ENCODE assay signal across 8 cellular contexts in the genomic region with DNA sequence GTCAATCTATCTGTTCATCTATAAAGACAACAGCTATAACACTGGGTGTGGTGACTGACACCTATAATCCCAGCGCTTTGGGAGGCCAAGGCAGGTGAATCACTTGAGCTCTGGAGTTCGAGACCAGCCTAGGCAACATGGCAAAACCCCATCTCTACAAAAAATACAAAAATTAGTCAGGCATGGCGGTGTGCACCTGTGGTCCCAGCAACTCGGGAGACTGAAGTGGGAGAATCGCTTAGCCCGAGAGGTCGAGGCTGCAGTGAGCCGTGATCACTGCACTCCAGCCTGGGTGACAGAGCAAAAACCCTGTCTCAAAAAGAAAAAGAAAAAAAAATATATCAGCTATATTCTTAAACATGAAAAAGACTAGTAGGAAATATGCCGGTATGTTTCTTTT. TPM values are rescaled to one million over a fixed set of nuclear protein-coding genes. Genes with fewer than 3 reads are reported as not detected.
DNase-seq lines count a peak whose midpoint lies in the region; ATAC-seq and TF ChIP-seq lines count a peak whose summit lies in the region.
"Not testable (repeated sequence)": the region's sequence is repeated elsewhere in the genome, so short reads cannot be mapped to it uniquely, and the experiment has no call there.

No MANE protein-coding gene starts in this region.

- H3K9me2 ChIP-seq in OCI-LY7 (ENCODE audit: insufficient read depth, low read length) = not testable (repeated sequence)

- H3K27me3 Mint-ChIP-seq in CD8-positive, alpha-beta memory T cell; activated CD8-positive, alpha-beta T cell treated with anti-CD3 and anti-CD28 coated beads for 36 hours; MCF 10A (ENCODE audit: insufficient read depth, unreplicated experiment): not testable (repeated sequence)

- H3K9me3 ChIP-seq in CD8-positive, alpha-beta memory T cell (ENCODE audit: low read length); OCI-LY7 (ENCODE audit: low read length); mucosa of rectum (ENCODE audit: control insufficient read depth in 2 of 2, low read length in 2 of 2); sigmoid colon; tibial nerve: not testable (repeated sequence)

- H3K4me1 Mint-ChIP-seq in CD8-positive, alpha-beta memory T cell = peaks cover 87 to 96% (median 96%) of the 10 kb centered on the region in 3 donors
- H3K4me1 Mint-ChIP-seq in activated CD8-positive, alpha-beta T cell treated with anti-CD3 and anti-CD28 coated beads for 36 hours (ENCODE audit: low read depth) = peaks cover 92% of the 10 kb centered on the region
- peaks cover 69% of the 10 kb centered on the region for H3K4me1 Mint-ChIP-seq in MCF 10A (ENCODE audit: insufficient read depth, unreplicated experiment)

- H2AFZ ChIP-seq in OCI-LY7 (ENCODE audit: low read length) = not testable (repeated sequence)

- intact Hi-C loops in OCI-LY7 (cut with micrococcal nuclease; ENCODE audit: unreplicated experiment); MCF 10A (cut with micrococcal nuclease): not testable (repeated sequence)
- intact Hi-C loops in activated CD8-positive, alpha-beta T cell treated with anti-CD3 and anti-CD28 coated beads for 36 hours (cut with micrococcal nuclease) = loop anchor here (10.0 kb wide), 1 partner anchor 46 kb away; no protein-coding TSS in a partner anchor
- intact Hi-C loops in sigmoid colon (cut with DNase I) = loop anchor here (10.0 kb wide), 1 partner anchor 586 kb away; a partner anchor contains a TSS

- H3K4me3 Mint-ChIP-seq in CD8-positive, alpha-beta memory T cell = peak overlapping the region; percentile 63 to 99 (median 90)
- H3K4me3 Mint-ChIP-seq in activated CD8-positive, alpha-beta T cell treated with anti-CD3 and anti-CD28 coated beads for 36 hours = peak overlapping the region; percentile 54
- H3K4me3 Mint-ChIP-seq in MCF 10A (ENCODE audit: unreplicated experiment) = peak overlapping the region; percentile 96

- H3K79me2 ChIP-seq in OCI-LY7 (ENCODE audit: insufficient read depth, low read depth, low read length) = peaks cover 98% of the 10 kb centered on the region

- H3K27me3 ChIP-seq in CD8-positive, alpha-beta memory T cell (ENCODE audit: insufficient read depth, low read length, poor library complexity, severe bottlenecking); mucosa of rectum (ENCODE audit: control insufficient read depth in 2 of 2, insufficient read depth in 2 of 2, low read length in 2 of 2); sigmoid colon; tibial nerve: not testable (repeated sequence)

- peak overlapping the region; percentile 91 to 99 (median 98) for H3K27ac Mint-ChIP-seq in CD8-positive, alpha-beta memory T cell
- H3K27ac Mint-ChIP-seq in activated CD8-positive, alpha-beta T cell treated with anti-CD3 and anti-CD28 coated beads for 36 hours = peak overlapping the region; percentile 90
- peak overlapping the region; percentile 89 for H3K27ac Mint-ChIP-seq in MCF 10A (ENCODE audit: low read depth, unreplicated experiment)

- H3K4me1 ChIP-seq in CD8-positive, alpha-beta memory T cell (ENCODE audit: insufficient read depth, low read length) = peaks cover 90% of the 10 kb centered on the region
- H3K4me1 ChIP-seq in OCI-LY7 (ENCODE audit: insufficient read depth, low read length, poor library complexity, severe bottlenecking) (peaks cover 87% of the 10 kb centered on the region), mucosa of rectum (ENCODE audit: control insufficient read depth in 2 of 2, insufficient read depth in 2 of 2, low read length in 2 of 2) (peaks cover 75 to 76% of the 10 kb centered on the region in 2 donors), sigmoid colon (peaks cover 0 to 98% (median 84%) of the 10 kb centered on the region in 4 donors), tibial nerve (peaks cover 6 to 98% (median 79%) of the 10 kb centered on the region in 4 donors)

- ATAC-seq in activated CD8-positive, alpha-beta T cell treated with anti-CD3 and anti-CD28 coated beads for 36 hours = not testable (repeated sequence)

- CTCF ChIA-PET in CD8-positive, alpha-beta memory T cell (lab: Charles Lee) = interaction anchor here (0.8 to 3.7 kb wide), 6 partner anchors 9 to 130 kb away, joined by 3 to 21 read pairs (median 4); a partner anchor contains a TSS
- CTCF ChIA-PET in OCI-LY7 (lab: Charles Lee; ENCODE audit: unreplicated experiment) = interaction anchor here (0.7 kb wide), 1 partner anchor 41 kb away, joined by 3 read pairs; no protein-coding TSS in a partner anchor
- CTCF ChIA-PET in activated CD8-positive, alpha-beta T cell treated with anti-CD3 and anti-CD28 coated beads for 36 hours (lab: Charles Lee) = interaction anchor here (0.6 to 2.0 kb wide), 5 partner anchors 9 to 80 kb away, joined by 3 to 8 read pairs (median 3); no protein-coding TSS in a partner anchor
- CTCF ChIA-PET in MCF 10A (lab: Yijun Ruan, JAX) = interaction anchor here (0.6 to 2.2 kb wide), 9 partner anchors 9 to 234 kb away, joined by 3 to 10 read pairs (median 4); no protein-coding TSS in a partner anchor

- TF ChIP-seq CTCF in OCI-LY7 (conservative IDR thresholded peaks at IDR 0.05; ENCODE audit: low read length); activated CD8-positive, alpha-beta T cell treated with anti-CD3 and anti-CD28 coated beads for 36 hours (IDR thresholded peaks at IDR 0.05); MCF 10A (IDR thresholded peaks at IDR 0.05; ENCODE audit: unreplicated experiment); fibroblast of villous mesenchyme (IDR thresholded peaks at IDR 0.05; ENCODE audit: insufficient read depth, low read depth, low read length); sigmoid colon (IDR thresholded peaks at IDR 0.05); tibial nerve (IDR thresholded peaks at IDR 0.05): not testable (repeated sequence)

- peak overlapping the region; percentile 16 for H3K4me3 ChIP-seq in CD8-positive, alpha-beta memory T cell (ENCODE audit: low read length)
- H3K4me3 ChIP-seq in OCI-LY7 (ENCODE audit: low read depth, low read length, poor library complexity, severe bottlenecking) (peak overlapping the region; percentile 58), fibroblast of villous mesenchyme (ENCODE audit: low read depth, low read length) (peak overlapping the region; percentile 19)
- not testable (repeated sequence) for H3K4me3 ChIP-seq in mucosa of rectum (ENCODE audit: low read length in 2 of 2); sigmoid colon; tibial nerve

- not testable (repeated sequence) for H3K36me3 ChIP-seq in CD8-positive, alpha-beta memory T cell (ENCODE audit: insufficient read depth, low read length); OCI-LY7 (ENCODE audit: insufficient read depth, low read length); mucosa of rectum (ENCODE audit: control insufficient read depth in 2 of 2, insufficient read depth in 2 of 2, low read length in 2 of 2); sigmoid colon; tibial nerve

- not testable (repeated sequence) for TF ChIP-seq EP300 in sigmoid colon (IDR thresholded peaks at IDR 0.05); tibial nerve (IDR thresholded peaks at IDR 0.05)

- WGBS in sigmoid colon, 2 donors = 73% methylated on average over 9 of the region's 9 CpGs
- WGBS in tibial nerve, 2 donors = 74 to 78% methylated on average over 9 of the region's 9 CpGs

- not testable (repeated sequence) for BruUV-seq in OCI-LY7 (replicated peaks; lab: Mats Ljungman, UMichigan)
- TSS peak; percentile 27 for BruUV-seq in MCF 10A (replicated peaks; lab: Mats Ljungman, UMichigan)

- H3K4me2 ChIP-seq in OCI-LY7 (ENCODE audit: low read length) = peak overlapping the region; percentile 97

- H4K20me1 ChIP-seq in OCI-LY7 (ENCODE audit: insufficient read depth, low read length) = peaks cover 14% of the 10 kb centered on the region; the same call in 1 of the 2 replicates

- not testable (repeated sequence) for DNase-seq in CD8-positive, alpha-beta memory T cell; MCF 10A (ENCODE audit: unreplicated experiment); fibroblast of villous mesenchyme (ENCODE audit: low read depth); sigmoid colon; tibial nerve (ENCODE audit: low spot score in 2 of 2)
- DNase-seq in OCI-LY7 (ENCODE audit: low spot score) = peak; percentile 69
- DNase-seq in activated CD8-positive, alpha-beta T cell treated with anti-CD3 and anti-CD28 coated beads for 36 hours = peak; percentile 25

- not testable (repeated sequence) for H3K36me3 Mint-ChIP-seq in CD8-positive, alpha-beta memory T cell
- peaks cover 13% of the 10 kb centered on the region for H3K36me3 Mint-ChIP-seq in activated CD8-positive, alpha-beta T cell treated with anti-CD3 and anti-CD28 coated beads for 36 hours (ENCODE audit: low read depth)
- peaks cover 32% of the 10 kb centered on the region for H3K36me3 Mint-ChIP-seq in MCF 10A (ENCODE audit: insufficient read depth, unreplicated experiment)

- peak overlapping the region; percentile 86 for H3K27ac ChIP-seq in CD8-positive, alpha-beta memory T cell (ENCODE audit: low read depth, low read length)
- peak overlapping the region; percentile 86 for H3K27ac ChIP-seq in OCI-LY7 (ENCODE audit: low read depth, low read length, poor library complexity, severe bottlenecking)
- H3K27ac ChIP-seq in mucosa of rectum (ENCODE audit: low read depth in 2 of 2, low read length in 2 of 2) = peak overlapping the region; percentile 93 to 97
- H3K27ac ChIP-seq in sigmoid colon = peak overlapping the region; percentile 83 to 98 (median 92)
- H3K27ac ChIP-seq in tibial nerve = peak overlapping the region; percentile 92 to 98 (median 97)

- TF ChIP-seq POLR2A in sigmoid colon (IDR thresholded peaks at IDR 0.05); tibial nerve (IDR thresholded peaks at IDR 0.05): not testable (repeated sequence)

- H3K9me3 Mint-ChIP-seq in CD8-positive, alpha-beta memory T cell; activated CD8-positive, alpha-beta T cell treated with anti-CD3 and anti-CD28 coated beads for 36 hours; MCF 10A (ENCODE audit: unreplicated experiment): not testable (repeated sequence)

- peak overlapping the region in 1 of 2 donors; percentile 66 for H3K9ac ChIP-seq in mucosa of rectum (ENCODE audit: low read depth in 1 of 2, low read length in 2 of 2)

- POLR2A ChIA-PET in CD8-positive, alpha-beta memory T cell (lab: Charles Lee) = interaction anchor here (1.0 to 1.3 kb wide), 2 partner anchors 17 to 19 kb away, joined by 5 to 7 read pairs; no protein-coding TSS in a partner anchor
- POLR2A ChIA-PET in OCI-LY7 (lab: Charles Lee) = interaction anchor here (0.7 to 3.2 kb wide), 11 partner anchors 9 to 293 kb away, joined by 3 to 15 read pairs (median 3); no protein-coding TSS in a partner anchor
- POLR2A ChIA-PET in activated CD8-positive, alpha-beta T cell treated with anti-CD3 and anti-CD28 coated beads for 36 hours (lab: Charles Lee) = interaction anchor here (0.7 to 2.5 kb wide), 10 partner anchors 9 to 164 kb away, joined by 3 to 8 read pairs (median 4); no protein-coding TSS in a partner anchor
- POLR2A ChIA-PET in MCF 10A (lab: Yijun Ruan, JAX) = interaction anchor here (0.6 to 12.0 kb wide), 30 partner anchors 9 to 608 kb away, joined by 3 to 242 read pairs (median 6); a partner anchor contains a TSS

RNA-seq across cellular contexts. Expression of a gene that starts 6.7 kb away (rescaled TPM):
- 10 to 100 TPM; 38.0 to 38.3 TPM for total RNA-seq in CD8-positive, alpha-beta memory T cell
- 41.6 TPM for polyA plus RNA-seq in CD8-positive, alpha-beta memory T cell
- 8.1 and 12.8 TPM in 2 replicates for total RNA-seq in OCI-LY7 (2014; rRNA removed; shearing (Covaris generic))
- total RNA-seq in OCI-LY7 (2022) (38.7 and 43.7 TPM in 2 replicates), MCF 10A (2022) (155 and 184 TPM in 2 replicates), fibroblast of villous mesenchyme (23.8 and 28.5 TPM in 2 replicates), sigmoid colon (10 to 100 TPM; 20.3 to 28.0 (median 25.0) TPM), tibial nerve (10 to 100 TPM; 51.6 to 74.4 (median 65.3) TPM)
- total RNA-seq in activated CD8-positive, alpha-beta T cell treated with anti-CD3 and anti-CD28 coated beads for 36 hours = 10 to 100 TPM; 41.2 to 41.4 TPM
- 100 to 1,000 TPM in 1 of 3 donors, 10 to 100 TPM in 2; 24.0 to 107 (median 61.5) TPM for polyA plus RNA-seq in sigmoid colon
